ENCODE assay signal across 10 cellular contexts in genomic region chr14:80231732-80232131, GRCh38. TPM values are rescaled to one million over a fixed set of nuclear protein-coding genes. Genes with fewer than 3 reads are reported as not detected.
"Had no signal": no experiment of that assay in that cellular context is flagged by ENCODE, and none has a peak within 500 bp of the region (broad histone marks: within the 10 kb centered on the region; RNA-seq: fewer than 3 reads in every experiment).

No MANE protein-coding gene starts in this region.

- H3K4me3 Mint-ChIP-seq: HFFc6 had no signal

- H3K36me3 ChIP-seq: HAP-1 had no signal

- H3K9me3 ChIP-seq: HAP-1 had no signal

- H3K27ac Mint-ChIP-seq: HFFc6 had no signal

- FAIRE-seq: HepG2, K562 had no signal

- H3K4me1 ChIP-seq: HAP-1 had no signal

- H3K4me3 ChIP-seq: GM23248, HAP-1, K562 had no signal

- ATAC-seq: HCT116, HepG2, K562 had no signal

- H3K27ac ChIP-seq: GM23248, HL-60 had no signal

- DNase-seq: GM23248, GOT3, H7, HFFc6, IMR-90 had no signal

RNA-seq across cellular contexts. Expression of gene DIO2, which starts 20.4 kb away (rescaled TPM):
- total RNA-seq: H7, HepG2, K562 had no signal
- polyA plus RNA-seq: HepG2, K562 had no signal
